19 cellular contexts compared by ENCODE assay signal in genomic region chr2:181356526-181356925, GRCh38.
"Had no signal": no experiment of that assay in that cellular context is flagged by ENCODE, and none has a peak within 500 bp of the region (broad histone marks: within the 10 kb centered on the region; RNA-seq: fewer than 3 reads in every experiment).

No MANE protein-coding gene starts in this region.

- H3K27ac ChIP-seq: Peyer's patch, RWPE1 had no signal

- ATAC-seq: activated CD4-positive, CD25-positive, alpha-beta regulatory T cell treated with anti-CD3 and anti-CD28 coated beads, Interleukin-2, amount 50 U/mL, for 24 hours; activated CD8-positive, alpha-beta T cell treated with anti-CD3 and anti-CD28 coated beads for 36 hours; activated T-cell treated with anti-CD3 and anti-CD28 coated beads, Interleukin-2, amount 50 U/mL, for 72 hours had no signal

- H3K36me3 ChIP-seq: Peyer's patch had no signal

- H3K4me3 ChIP-seq: Peyer's patch had no signal

- H3K27me3 ChIP-seq: Peyer's patch had no signal

- H3K9me3 ChIP-seq: Peyer's patch had no signal

- DNase-seq: activated CD4-positive, alpha-beta T cell treated with anti-CD3 and anti-CD28 coated beads for 4 hours; activated CD8-positive, alpha-beta memory T cell treated with anti-CD3 and anti-CD28 coated beads, Interleukin-2, amount 50 U/mL, for 4 hours; activated CD8-positive, alpha-beta T cell treated with anti-CD3 and anti-CD28 coated beads for 36 hours; activated gamma-delta T cell treated with Interleukin-2 at 50 U/mL for 16 hours; activated naive CD4-positive, alpha-beta T cell treated with anti-CD3 and anti-CD28 coated beads, Interleukin-2, amount 10 ng/mL, durations not matched to agents 7 days and 5 days; activated naive CD8-positive, alpha-beta T cell treated with anti-CD3 and anti-CD28 coated beads for 36 hours; activated T-cell treated with anti-CD3 and anti-CD28 coated beads, Interleukin-2, amount 50 U/mL, for 72 hours; central memory CD4-positive, alpha-beta T cell; MM.1S; NCI-H1105 treated with DMSO at 0.1 percent for 48 hours; NCI-H1436 treated with DMSO at 0.1 percent for 48 hours; NCI-H187; NCI-H2081 treated with DMSO at 0.1 percent for 48 hours; NCI-H446; NCI-H524; Peyer's patch; SHP77 treated with DMSO at 0.1 percent for 48 hours had no signal

- H3K4me1 ChIP-seq: Peyer's patch had no signal
